ENCODE assay signal across 8 cellular contexts in genomic region chr1:224113545-224113917, GRCh38. TPM values are rescaled to one million over a fixed set of nuclear protein-coding genes. Genes with fewer than 3 reads are reported as not detected.
DNase-seq lines count a peak whose midpoint lies in the region; ATAC-seq and TF ChIP-seq lines count a peak whose summit lies in the region.

No MANE protein-coding gene starts in this region.

- no peak for TF ChIP-seq CTCF in neural progenitor cell (IDR thresholded peaks at IDR 0.05)
- no peak for TF ChIP-seq CTCF in omental fat pad (IDR thresholded peaks at IDR 0.05)

- no peaks in the 10 kb centered on the region for H3K36me3 ChIP-seq in ES-I3 (ENCODE audit: insufficient read depth, low read length)
- H3K36me3 ChIP-seq in neural progenitor cell = no peaks in the 10 kb centered on the region

- peak overlapping the region; percentile 99 for H3K4me2 ChIP-seq in neural progenitor cell

- peaks cover 34% of the 10 kb centered on the region for H4K20me1 ChIP-seq in neural progenitor cell (ENCODE audit: low read depth)

- H3K9me3 ChIP-seq in ES-I3 (ENCODE audit: control insufficient read depth, insufficient read depth, low read length) (no peaks in the 10 kb centered on the region), neural progenitor cell (ENCODE audit: low read depth) (no peaks in the 10 kb centered on the region)

- peaks cover 51% of the 10 kb centered on the region for H3K79me2 ChIP-seq in neural progenitor cell (ENCODE audit: low read depth)

- no peak for DNase-seq in caudate nucleus (lab: John Stamatoyannopoulos, UW)
- no peak for DNase-seq in neural progenitor cell (ENCODE audit: low spot score)
- DNase-seq in NCI-H510A (lab: John Stamatoyannopoulos, UW) = no peak
- no peak for DNase-seq in NCI-H128 (lab: John Stamatoyannopoulos, UW; ENCODE audit: unreplicated experiment)
- DNase-seq in hypothalamus (lab: John Stamatoyannopoulos, UW) = no peak
- DNase-seq in omental fat pad (ENCODE audit: low spot score) = no peak

- H2AFZ ChIP-seq in neural progenitor cell (replicated peaks) = peak overlapping the region; percentile 90

- H3K4me1 Mint-ChIP-seq in neural progenitor cell = peaks cover 21% of the 10 kb centered on the region

- peak overlapping the region; percentile 89 for H3K4me3 ChIP-seq in neural progenitor cell

- H3K9ac ChIP-seq in ES-I3 (ENCODE audit: low read depth, low read length) (peak overlapping the region; percentile 97), neural progenitor cell (no peak overlapping the region)

- H3K27ac ChIP-seq in caudate nucleus (ENCODE audit: low read depth, low read length) (peak overlapping the region; percentile 94), neural progenitor cell (no peak overlapping the region)

- H3K9me3 Mint-ChIP-seq in neural progenitor cell = no peaks in the 10 kb centered on the region

- peaks cover 2% of the 10 kb centered on the region for H3K36me3 Mint-ChIP-seq in neural progenitor cell

- ATAC-seq in HG03354 (IDR thresholded peaks at IDR 0.05; ENCODE audit: poor library complexity, severe bottlenecking, unreplicated experiment) (peak; percentile 17), omental fat pad (ENCODE audit: low FRiP score) (no peak)

- H3K4me1 ChIP-seq in ES-I3 (ENCODE audit: insufficient read depth, low read length) = no peaks in the 10 kb centered on the region
- peaks cover 17% of the 10 kb centered on the region for H3K4me1 ChIP-seq in neural progenitor cell

- no peaks in the 10 kb centered on the region for H3K27me3 Mint-ChIP-seq in neural progenitor cell (ENCODE audit: insufficient read depth, low read depth)

- peak overlapping the region; percentile 31 for H3K27ac Mint-ChIP-seq in neural progenitor cell

- H3K4me3 Mint-ChIP-seq in neural progenitor cell = peak overlapping the region; percentile 93

- peaks cover 6% of the 10 kb centered on the region for H3F3A ChIP-seq in neural progenitor cell (ENCODE audit: low read depth)

- H3K27me3 ChIP-seq in neural progenitor cell = no peaks in the 10 kb centered on the region

RNA-seq across cellular contexts. Expression of gene FBXO28, which starts 0.4 kb away (rescaled TPM):
- total RNA-seq in neural progenitor cell (ENCODE audit: low replicate concordance) = 35.4 and 52.1 TPM in 2 replicates
- total RNA-seq in omental fat pad = 10 to 100 TPM; 24.9 to 32.7 (median 27.6) TPM
